In genomic region chr12:68886636-68887572, GRCh38 we compare ENCODE assay signal across 23 cellular contexts. TPM values are rescaled to one million over a fixed set of nuclear protein-coding genes. Genes with fewer than 3 reads are reported as not detected.
DNase-seq lines count a peak whose midpoint lies in the region; ATAC-seq, FAIRE-seq and TF ChIP-seq lines count a peak whose summit lies in the region.
"Had no signal": no experiment of that assay in that cellular context is flagged by ENCODE, and none has a peak within 500 bp of the region (broad histone marks: within the 10 kb centered on the region; RNA-seq: fewer than 3 reads in every experiment).

No MANE protein-coding gene starts in this region.

- H3K23me2 ChIP-seq in H1 (ENCODE audit: low read depth, low read length), result no peaks in the 10 kb centered on the region

- WGBS in H1 (ENCODE audit: extremely low coverage in 1 of 2, insufficient coverage in 1 of 2, insufficient read length in 1 of 2, insufficient replicate concordance in 2 of 2, low coverage in 1 of 2, low lambda C conversion rate in 2 of 2, missing lambda C conversion rate in 1 of 2), 2 experiments, result 85% methylated on average over 5 of the region's 5 CpGs; no CpG with 5 or more reads in 1 of the 2 experiments
- WGBS in right lobe of liver (ENCODE audit: insufficient coverage, low coverage, low lambda C conversion rate, missing lambda C conversion rate), result 42% methylated on average over 5 of the region's 5 CpGs

- no peak overlapping the region for H4K91ac ChIP-seq in H1 (replicated peaks; ENCODE audit: insufficient read length, low read length)

- no peak overlapping the region for H2AK5ac ChIP-seq in H1 (ENCODE audit: low read depth, low read length)

- no peak for TF ChIP-seq CTCF in H1 (IDR thresholded peaks at IDR 0.05; ENCODE audit: control extremely low read depth in 1 of 3, insufficient read depth in 1 of 3, low read depth in 1 of 3, low read length in 3 of 3)
- no peak for TF ChIP-seq CTCF in right lobe of liver (IDR thresholded peaks at IDR 0.05)
- TF ChIP-seq CTCF in retinal pigment epithelial cell (conservative IDR thresholded peaks at IDR 0.05; ENCODE audit: low read depth, low read length), result no peak
- no peak for TF ChIP-seq CTCF in chondrocyte (IDR thresholded peaks at IDR 0.05)

- H3K14ac ChIP-seq in H1 (ENCODE audit: insufficient read length), result no peak overlapping the region

- H3K9ac ChIP-seq in H1 (replicated peaks in 1 of 4; ENCODE audit: extremely low read depth in 1 of 4, low read depth in 3 of 4, low read length in 3 of 4), result no peak overlapping the region
- H3K9ac ChIP-seq: SK-N-SH had no signal

- no peak for TF ChIP-seq RAD21 in H1 (IDR thresholded peaks at IDR 0.05 in 1 of 2, conservative IDR thresholded peaks at IDR 0.05 in 1 of 2; ENCODE audit: low read depth in 2 of 2, low read length in 2 of 2)

- H3K9me3 Mint-ChIP-seq in activated T-cell treated with anti-CD3 and anti-CD28 coated beads, Interleukin-2, amount 50 U/mL, for 72 hours, result peaks cover 0 to 2% of the 10 kb centered on the region in 2 donors
- H3K9me3 Mint-ChIP-seq in chondrocyte (ENCODE audit: low read depth), result no peaks in the 10 kb centered on the region

- H3K27me3 ChIP-seq in H1 (replicated peaks in 1 of 4; ENCODE audit: control insufficient read depth in 3 of 4, extremely low read depth in 1 of 4, insufficient read depth in 3 of 4, low read length in 3 of 4) (no peaks in the 10 kb centered on the region), right lobe of liver (no peaks in the 10 kb centered on the region)
- H3K27me3 ChIP-seq: MG63, Peyer's patch had no signal

- no peak overlapping the region for H3K27ac Mint-ChIP-seq in activated T-cell treated with anti-CD3 and anti-CD28 coated beads, Interleukin-2, amount 50 U/mL, for 72 hours
- H3K27ac Mint-ChIP-seq in chondrocyte (ENCODE audit: unreplicated experiment), result no peak overlapping the region
- H3K27ac Mint-ChIP-seq: CD8-positive, alpha-beta T cell; H9 had no signal

- no peak overlapping the region for H3K4ac ChIP-seq in H1 (replicated peaks; ENCODE audit: insufficient read length, low read depth, low read length)

- no peak overlapping the region for H2BK12ac ChIP-seq in H1 (ENCODE audit: low read depth, low read length)

- H2BK120ac ChIP-seq in H1 (replicated peaks; ENCODE audit: low read depth, low read length), result no peak overlapping the region

- TF ChIP-seq POLR2A in H1 (IDR thresholded peaks at IDR 0.05; ENCODE audit: control extremely low read depth in 1 of 2, low read depth in 2 of 2, low read length in 2 of 2), result no peak
- TF ChIP-seq POLR2A in right lobe of liver (IDR thresholded peaks at IDR 0.05), result no peak

- CTCF ChIA-PET in H1 (lab: Charles Lee; ENCODE audit: partially characterized antibody), result interaction anchor here (0.6 kb wide), 1 partner anchor 37 kb away, joined by 3 read pairs; no protein-coding TSS in a partner anchor

- H3K4me3 ChIP-seq in H1 (ENCODE audit: extremely low read depth in 1 of 4, insufficient read depth in 2 of 4, low read depth in 3 of 4, low read length in 4 of 4) (no peak overlapping the region), right lobe of liver (peak overlapping the region in 1 of 3 donors; percentile 8), retinal pigment epithelial cell (ENCODE audit: low read length) (no peak overlapping the region)
- H3K4me3 ChIP-seq: A549, MG63, Peyer's patch had no signal

- H3K36me3 Mint-ChIP-seq in activated T-cell treated with anti-CD3 and anti-CD28 coated beads, Interleukin-2, amount 50 U/mL, for 72 hours (ENCODE audit: insufficient read depth in 2 of 2), result peaks cover 0 to 4% of the 10 kb centered on the region in 2 donors
- H3K36me3 Mint-ChIP-seq in chondrocyte (ENCODE audit: low read depth), result no peaks in the 10 kb centered on the region
- H3K36me3 Mint-ChIP-seq: CD8-positive, alpha-beta T cell had no signal

- no peak overlapping the region for H2BK5ac ChIP-seq in H1 (ENCODE audit: low read depth, low read length)

- H3K4me2 ChIP-seq in H1 (ENCODE audit: insufficient read depth in 1 of 2, low read depth in 2 of 2, low read length in 2 of 2), result no peak overlapping the region
- H3K4me2 ChIP-seq: A549, SK-N-SH had no signal

- DNase-seq in NAMALWA (ENCODE audit: low spot score) (peak; percentile 40), H1 (ENCODE audit: low read depth in 1 of 2, low spot score in 2 of 2) (no peak), right lobe of liver (no peak), retinal pigment epithelial cell (ENCODE audit: low read depth) (peak; percentile 58), chondrocyte (ENCODE audit: low spot score) (no peak), cortex of kidney (lab: John Stamatoyannopoulos, UW) (no peak)
- DNase-seq in activated T-cell treated with anti-CD3 and anti-CD28 coated beads, Interleukin-2, amount 50 U/mL, for 72 hours, result no peak
- DNase-seq: AML-193; C1 segment of cervical spinal cord; CD8-positive, alpha-beta T cell; DMS79 treated with DMSO at 0.1 percent for 48 hours; H9; IMR-90; KG1; MG63; NCI-H2029; NCI-H446 treated with DMSO at 0.1 percent for 48 hours; NCI-H526; Peyer's patch; SHP77 treated with DMSO at 0.1 percent for 48 hours; SK-N-SH; SW 1271 had no signal

- no peak overlapping the region for H3K23ac ChIP-seq in H1 (ENCODE audit: insufficient read length)

- ATAC-seq in right lobe of liver, result peak; percentile 75 to 89 (median 80)
- no peak for ATAC-seq in activated T-cell treated with anti-CD3 and anti-CD28 coated beads, Interleukin-2, amount 50 U/mL, for 72 hours (replicated peaks in 1 of 2)
- ATAC-seq: A549; CD8-positive, alpha-beta T cell had no signal

- no peak overlapping the region for H2BK15ac ChIP-seq in H1 (ENCODE audit: low read length)

- no peaks in the 10 kb centered on the region for H3K79me1 ChIP-seq in H1 (ENCODE audit: low read depth, low read length)

- H2BK20ac ChIP-seq in H1 (ENCODE audit: low read length), result no peak overlapping the region

- no peak for FAIRE-seq in H1 (lab: Jason Lieb, UNC)
- FAIRE-seq: A549 had no signal

- POLR2A ChIA-PET in H1 (lab: Charles Lee; ENCODE audit: partially characterized antibody), result no interaction called here

- peaks cover 39% of the 10 kb centered on the region for H3K4me1 Mint-ChIP-seq in activated T-cell treated with anti-CD3 and anti-CD28 coated beads, Interleukin-2, amount 50 U/mL, for 72 hours (ENCODE audit: low read depth)
- no peaks in the 10 kb centered on the region for H3K4me1 Mint-ChIP-seq in chondrocyte (ENCODE audit: low read depth)

- H3K56ac ChIP-seq in H1 (replicated peaks; ENCODE audit: insufficient read length, low read depth, low read length), result no peak overlapping the region

- TF ChIP-seq EP300 in H1 (IDR thresholded peaks at IDR 0.05; ENCODE audit: borderline replicate concordance in 1 of 2, low read depth in 2 of 2, low read length in 2 of 2), result no peak

- peaks cover 0 to 4% of the 10 kb centered on the region in 2 experiments; a peak in 1 of 4 replicates for H3K9me3 ChIP-seq in H1 (ENCODE audit: insufficient read depth in 2 of 2, low read depth in 1 of 2, low read length in 1 of 2)
- H3K9me3 ChIP-seq in right lobe of liver, result no peaks in the 10 kb centered on the region
- H3K9me3 ChIP-seq: A549, MG63, Peyer's patch, SK-N-SH had no signal

- H3K27ac ChIP-seq in H1 (ENCODE audit: low read depth, low read length) (no peak overlapping the region), right lobe of liver (peak overlapping the region in 2 of 3 donors; percentile 11 to 13)
- H3K27ac ChIP-seq: A549, Peyer's patch had no signal

- intact Hi-C loops in right lobe of liver (cut with DNase I), result no loop called here

- H3K4me1 ChIP-seq in H1 (replicated peaks in 1 of 4; ENCODE audit: control insufficient read depth in 3 of 4, insufficient read depth in 4 of 4, low read length in 3 of 4) (no peaks in the 10 kb centered on the region), right lobe of liver (peaks cover 0 to 4% (median 0%) of the 10 kb centered on the region in 4 donors)
- H3K4me1 ChIP-seq: A549, Peyer's patch had no signal

- H4K20me1 ChIP-seq in H1 (replicated peaks in 1 of 2; ENCODE audit: control insufficient read depth in 1 of 2, insufficient read depth in 2 of 2, low read length in 2 of 2), result no peaks in the 10 kb centered on the region

- no peak overlapping the region for H4K8ac ChIP-seq in H1 (ENCODE audit: extremely low read depth, insufficient read depth, low read length)

- no peaks in the 10 kb centered on the region for H3K79me2 ChIP-seq in H1 (ENCODE audit: control insufficient read depth in 1 of 2, insufficient read depth in 2 of 2, low read length in 2 of 2)

- peaks cover 19% of the 10 kb centered on the region for H3K27me3 Mint-ChIP-seq in activated T-cell treated with anti-CD3 and anti-CD28 coated beads, Interleukin-2, amount 50 U/mL, for 72 hours (ENCODE audit: low read depth)
- H3K27me3 Mint-ChIP-seq in chondrocyte (ENCODE audit: low read depth), result peaks cover 5% of the 10 kb centered on the region

- peak overlapping the region; percentile 37; the same call in 1 of the 2 replicates for H2AFZ ChIP-seq in H1 (ENCODE audit: low read length)

- H3K4me3 Mint-ChIP-seq in activated T-cell treated with anti-CD3 and anti-CD28 coated beads, Interleukin-2, amount 50 U/mL, for 72 hours, result no peak overlapping the region
- no peak overlapping the region for H3K4me3 Mint-ChIP-seq in chondrocyte (ENCODE audit: unreplicated experiment)
- H3K4me3 Mint-ChIP-seq: CD8-positive, alpha-beta T cell; H9 had no signal

- H3K18ac ChIP-seq in H1 (ENCODE audit: extremely low read depth, low read length), result no peak overlapping the region

- H4K5ac ChIP-seq in H1 (ENCODE audit: insufficient read length, low read depth, low read length), result no peak overlapping the region

- H3K36me3 ChIP-seq in H1 (ENCODE audit: control insufficient read depth in 2 of 4, insufficient read depth in 4 of 4, low read length in 3 of 4) (no peaks in the 10 kb centered on the region), right lobe of liver (peaks cover 0 to 5% (median 0%) of the 10 kb centered on the region in 4 donors)
- H3K36me3 ChIP-seq: MG63, Peyer's patch had no signal

TF ChIP-seq in H1, 55 proteins besides CTCF, POLR2A, EP300 and RAD21 (continues in another document):
- TF ChIP-seq CHD2 (IDR thresholded peaks at IDR 0.05; ENCODE audit: low read length), result no peak
- no peak for TF ChIP-seq TAF1 (IDR thresholded peaks at IDR 0.05; ENCODE audit: low read depth, low read length)
- TF ChIP-seq BACH1 (IDR thresholded peaks at IDR 0.05; ENCODE audit: low read length), result no peak

RNA-seq across cellular contexts. Expression of gene CPM, which starts 46.1 kb away (rescaled TPM):
- 1.1 and 3.1 TPM in 2 replicates for total RNA-seq in H1 (2021; fragmentation: NEBNext Ultra II Directional; extraction: Animal tissue kit (Norgen Biotek cat#: 25700))
- 0.33 and 0.85 TPM in 2 replicates for polyA plus RNA-seq in H1 (2011; rRNA removed)
- polyA plus RNA-seq in H1 (2011; cell fraction: cytosol; rRNA removed), result 0.72 TPM
- 0.57 TPM for polyA plus RNA-seq in H1 (2011; cell fraction: nucleus; rRNA removed)
- 0.52 to 1.5 TPM (median 0.79 TPM) in 4 replicates for polyA plus RNA-seq in H1 (2012, experiment 1 of 2)
- 0.25 TPM for polyA plus RNA-seq in H1 (2012, experiment 2 of 2)
- polyA plus RNA-seq in H1 (2013, experiment 1 of 2), result 0.99 TPM
- 1.8 TPM for polyA plus RNA-seq in H1 (2013, experiment 2 of 2)
- 1.8 and 2.7 TPM in 2 replicates for polyA minus RNA-seq in H1 (2011; rRNA and poly(A)+ RNA removed)
- 2.8 TPM for polyA minus RNA-seq in H1 (2011; cell fraction: cytosol; rRNA and poly(A)+ RNA removed)
- 0.60 TPM for polyA minus RNA-seq in H1 (2011; cell fraction: nucleus; rRNA and poly(A)+ RNA removed)
- 10 to 100 TPM; 34.6 to 91.6 (median 50.0) TPM for total RNA-seq in right lobe of liver
- total RNA-seq in activated T-cell treated with anti-CD3 and anti-CD28 coated beads, Interleukin-2, amount 50 U/mL, for 72 hours, result 10 to 100 TPM in 1 of 2 donors, 1 to 10 TPM in 1; 8.4 to 17.7 TPM
- total RNA-seq in chondrocyte, result 0.29 to 1.3 TPM (median 0.67 TPM) in 3 replicates

Comparison
In these comparisons a context has a peak if more than half of its experiments do, and no peak if none do; other contexts are left out.
1. DNase-seq: peak in NAMALWA (single experiment) and retinal pigment epithelial cell (single experiment); none in H1 (0 of 2), right lobe of liver (0 of 3), activated T-cell treated with anti-CD3 and anti-CD28 coated beads, Interleukin-2, amount 50 U/mL, for 72 hours (0 of 2), chondrocyte (single experiment) and cortex of kidney (single experiment).
2. ATAC-seq: peak in right lobe of liver (4 of 4); none in activated T-cell treated with anti-CD3 and anti-CD28 coated beads, Interleukin-2, amount 50 U/mL, for 72 hours (0 of 2).